In genomic region chr15:68371851-68372250, GRCh38 we compare ENCODE assay signal across 23 cellular contexts.
"Had no signal": no experiment of that assay in that cellular context is flagged by ENCODE, and none has a peak within 500 bp of the region (broad histone marks: within the 10 kb centered on the region; RNA-seq: fewer than 3 reads in every experiment).

No MANE protein-coding gene starts in this region.

- H3K4me1 Mint-ChIP-seq: central memory CD8-positive, alpha-beta T cell; immature natural killer cell; memory B cell; naive thymus-derived CD8-positive, alpha-beta T cell had no signal

- H3K4me3 ChIP-seq: SJSA1, skin epidermis, stomach, testis, upper lobe of right lung had no signal

- H3K36me3 Mint-ChIP-seq: activated naive CD8-positive, alpha-beta T cell; brain; immature natural killer cell; memory B cell; naive thymus-derived CD8-positive, alpha-beta T cell had no signal

- H3K4me3 Mint-ChIP-seq: activated naive CD8-positive, alpha-beta T cell; activated T-helper 1 cell treated with anti-CD3 and anti-CD28 coated beads, Interleukin-12 subunit alpha, Interleukin-12 subunit beta, Interleukin-2, Interleukin-4 antibody, amounts not matched to agents 30 ng/mL and 10 ng/mL and 1 ng/mL, durations not matched to agents 14 hours and 24 hours and 36 hours; brain; central memory CD8-positive, alpha-beta T cell; immature natural killer cell; memory B cell; naive thymus-derived CD8-positive, alpha-beta T cell had no signal

- H3K9me3 Mint-ChIP-seq: activated T-helper 1 cell treated with anti-CD3 and anti-CD28 coated beads, Interleukin-12 subunit alpha, Interleukin-12 subunit beta, Interleukin-2, Interleukin-4 antibody, amounts not matched to agents 30 ng/mL and 10 ng/mL and 1 ng/mL, durations not matched to agents 14 hours and 24 hours and 36 hours; central memory CD8-positive, alpha-beta T cell; immature natural killer cell; memory B cell; naive thymus-derived CD8-positive, alpha-beta T cell had no signal

- H3K27me3 ChIP-seq: SJSA1, stomach, testis, upper lobe of right lung had no signal

- DNase-seq: activated CD4-positive, alpha-beta T cell treated with anti-CD3 and anti-CD28 coated beads, Interleukin-2, amount 50 U/mL, for 1 hour; activated CD4-positive, CD25-positive, alpha-beta regulatory T cell treated with anti-CD3 and anti-CD28 coated beads, Interleukin-2, amount 50 U/mL, for 72 hours; activated gamma-delta T cell treated with Interleukin-2 at 50 U/mL for 16 hours; cortex of kidney; effector CD8-positive, alpha-beta T cell; immature natural killer cell; naive thymus-derived CD8-positive, alpha-beta T cell; stimulated activated CD4-positive, alpha-beta T cell treated with anti-CD3 and anti-CD28 coated beads, Interleukin-15, amount 100 ng/mL, for 24 hours; stimulated activated CD4-positive, alpha-beta T cell treated with anti-CD3 and anti-CD28 coated beads, Interleukin-2, amount 100 ng/mL, for 48 hours; stomach; T-helper 2 cell; upper lobe of right lung had no signal

- H3K36me3 ChIP-seq: SJSA1, stomach, upper lobe of right lung had no signal

- H3K27me3 Mint-ChIP-seq: activated naive CD8-positive, alpha-beta T cell had no signal

- H3K4me1 ChIP-seq: SJSA1, stomach, upper lobe of right lung had no signal

- H3K9me3 ChIP-seq: SJSA1, stomach, testis, upper lobe of right lung had no signal

- ATAC-seq: esophagus mucosa; naive thymus-derived CD8-positive, alpha-beta T cell had no signal

- H3K27ac Mint-ChIP-seq: activated naive CD8-positive, alpha-beta T cell; activated T-helper 1 cell treated with anti-CD3 and anti-CD28 coated beads, Interleukin-12 subunit alpha, Interleukin-12 subunit beta, Interleukin-2, Interleukin-4 antibody, amounts not matched to agents 30 ng/mL and 10 ng/mL and 1 ng/mL, durations not matched to agents 14 hours and 24 hours and 36 hours; brain; immature natural killer cell; memory B cell; naive thymus-derived CD8-positive, alpha-beta T cell; progenitor cell of endocrine pancreas had no signal

- H3K27ac ChIP-seq: SJSA1, skin epidermis, stomach, upper lobe of right lung, VCaP had no signal
